Comparison of ENCODE assay signal across 9 cellular contexts in the genomic region with DNA sequence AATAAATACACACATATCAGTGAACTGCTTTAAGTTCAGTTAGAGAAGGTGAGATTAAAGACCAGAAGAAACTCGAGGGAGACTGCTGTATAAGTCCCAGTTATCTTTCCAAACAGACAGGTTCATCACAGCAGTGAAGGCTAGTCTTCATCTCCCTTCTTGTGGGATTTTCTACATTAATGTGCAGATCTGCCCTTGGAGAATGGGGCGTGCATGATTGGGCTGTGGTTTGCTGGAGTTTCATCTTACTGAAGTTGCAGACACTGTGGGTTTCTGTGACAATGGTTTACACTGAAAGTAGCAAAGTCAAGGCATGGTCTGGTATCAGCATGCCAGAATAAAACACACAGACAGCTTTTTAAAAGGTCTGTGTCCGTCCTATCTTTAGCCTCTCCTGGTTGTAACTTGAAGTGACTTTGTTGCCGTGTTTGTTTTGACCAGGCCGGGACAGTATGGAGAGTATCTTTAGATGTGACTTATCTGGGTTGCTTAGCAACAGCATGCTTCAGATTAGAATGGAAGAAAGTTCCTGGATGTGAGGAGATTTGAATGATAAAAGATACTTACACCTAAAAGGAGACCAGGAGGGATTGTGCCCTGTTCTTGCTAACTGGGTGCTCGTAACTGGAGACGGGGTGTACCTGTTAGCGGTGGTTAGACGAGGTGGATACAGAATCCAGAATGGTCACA. TPM values are rescaled to one million over a fixed set of nuclear protein-coding genes. Genes with fewer than 3 reads are reported as not detected.
DNase-seq lines count a peak whose midpoint lies in the region; ATAC-seq and TF ChIP-seq lines count a peak whose summit lies in the region.
"Had no signal": no experiment of that assay in that cellular context is flagged by ENCODE, and none has a peak within 500 bp of the region (broad histone marks: within the 10 kb centered on the region; RNA-seq: fewer than 3 reads in every experiment).

No MANE protein-coding gene starts in this region.

- H3K9me3 Mint-ChIP-seq in endothelial cell (ENCODE audit: unreplicated experiment), result peaks cover 4% of the 10 kb centered on the region

- CTCF ChIA-PET in PC-3 (lab: Charles Lee), result no interaction called here

- H3K9ac ChIP-seq in DND-41 (ENCODE audit: low read depth, low read length), result peak overlapping the region; percentile 90
- peak overlapping the region; percentile 90; the same call in 1 of the 2 replicates for H3K9ac ChIP-seq in PC-3 (ENCODE audit: low read length)

- peaks cover 23% of the 10 kb centered on the region for H3K27me3 Mint-ChIP-seq in endothelial cell (ENCODE audit: unreplicated experiment)

- H3K79me2 ChIP-seq in DND-41 (ENCODE audit: insufficient read depth, low read length) (peaks cover 75% of the 10 kb centered on the region), PC-3 (ENCODE audit: low read length) (peaks cover 67% of the 10 kb centered on the region)

- H3F3A ChIP-seq in PC-3 (ENCODE audit: low read length, unreplicated experiment), result no peaks in the 10 kb centered on the region

- H3K4me1 ChIP-seq in DND-41 (ENCODE audit: insufficient read depth, low read length) (peaks cover 61% of the 10 kb centered on the region), PC-3 (ENCODE audit: insufficient read depth, low read length) (peaks cover 23% of the 10 kb centered on the region), neutrophil (ENCODE audit: control insufficient read depth in 1 of 2, insufficient read depth in 1 of 2, low read depth in 1 of 2, low read length in 1 of 2) (peaks cover 52 to 67% of the 10 kb centered on the region in 2 experiments)

- peak overlapping the region; percentile 91 to 94; a peak in 3 of 4 replicates for H3K4me3 ChIP-seq in DND-41 (ENCODE audit: low read depth in 1 of 2, low read length in 2 of 2)
- H3K4me3 ChIP-seq in PC-3 (ENCODE audit: low read length), result peak overlapping the region; percentile 93
- H3K4me3 ChIP-seq in neutrophil (ENCODE audit: low read depth in 1 of 2, low read length in 1 of 2), result no peak overlapping the region

- H3K27ac ChIP-seq in DND-41 (ENCODE audit: low read length), result peak overlapping the region; percentile 98
- no peak overlapping the region for H3K27ac ChIP-seq in PC-3 (ENCODE audit: low read length)
- H3K27ac ChIP-seq in neutrophil, result peak overlapping the region; percentile 94

- peak; percentile 27 for DNase-seq in DND-41
- peak; percentile 3 for DNase-seq in PC-3
- DNase-seq in endothelial cell (ENCODE audit: low spot score), result no peak
- DNase-seq in Kasumi-1 (lab: John Stamatoyannopoulos, UW), result no peak

- no peaks in the 10 kb centered on the region for H3K9me2 ChIP-seq in PC-3 (replicated peaks; ENCODE audit: low read length)

- H3K4me3 Mint-ChIP-seq in endothelial cell (ENCODE audit: unreplicated experiment), result peak overlapping the region; percentile 95

- peaks cover 4% of the 10 kb centered on the region for H3K36me3 ChIP-seq in DND-41 (ENCODE audit: insufficient read depth, low read length)
- H3K36me3 ChIP-seq in PC-3 (ENCODE audit: low read depth, low read length), result no peaks in the 10 kb centered on the region
- H3K36me3 ChIP-seq in neutrophil, result peaks cover 3% of the 10 kb centered on the region

- H3K27me3 ChIP-seq in DND-41 (ENCODE audit: insufficient read depth, low read length, poor library complexity) (no peaks in the 10 kb centered on the region), PC-3 (ENCODE audit: low read length) (no peaks in the 10 kb centered on the region), neutrophil (no peaks in the 10 kb centered on the region)

- intact Hi-C loops in PC-3 (cut with micrococcal nuclease), result loop anchor here (2.0 kb wide), 1 partner anchor 59 kb away; a partner anchor contains a TSS

- H3K27ac Mint-ChIP-seq in endothelial cell (ENCODE audit: unreplicated experiment), result peak overlapping the region; percentile 96

- no TSS peak for BruUV-seq in PC-3 (replicated peaks; lab: Mats Ljungman, UMichigan)

- no peak for ATAC-seq in DND-41 (ENCODE audit: insufficient read depth, low read depth)
- no peak for ATAC-seq in PC-3
- ATAC-seq in GM18517 (IDR thresholded peaks at IDR 0.05; ENCODE audit: unreplicated experiment), result no peak
- no peak for ATAC-seq in GM21723 (IDR thresholded peaks at IDR 0.05; ENCODE audit: unreplicated experiment)
- ATAC-seq in HG03460 (IDR thresholded peaks at IDR 0.05; ENCODE audit: unreplicated experiment), result no peak

- POLR2A ChIA-PET in PC-3 (lab: Charles Lee; ENCODE audit: unreplicated experiment), result no interaction called here

- H3K4me1 Mint-ChIP-seq in endothelial cell (ENCODE audit: unreplicated experiment), result peaks cover 46% of the 10 kb centered on the region

- peaks cover 12% of the 10 kb centered on the region for H3K36me3 Mint-ChIP-seq in endothelial cell (ENCODE audit: low read depth, unreplicated experiment)

- H3K9me3 ChIP-seq in DND-41 (ENCODE audit: insufficient read depth, low read length, severe bottlenecking), result no peaks in the 10 kb centered on the region
- no peaks in the 10 kb centered on the region for H3K9me3 ChIP-seq in PC-3 (ENCODE audit: low read length)
- H3K9me3 ChIP-seq in neutrophil, result no peaks in the 10 kb centered on the region

- H3K4me2 ChIP-seq in DND-41 (ENCODE audit: insufficient read depth, low read length) (peak overlapping the region; percentile 99), PC-3 (ENCODE audit: low read length) (peak overlapping the region; percentile 98)

- no peak overlapping the region for H2AFZ ChIP-seq in DND-41 (ENCODE audit: low read depth, low read length)
- no peak overlapping the region; the same call in 1 of the 2 replicates for H2AFZ ChIP-seq in PC-3 (ENCODE audit: low read length)

- H4K20me1 ChIP-seq in DND-41 (ENCODE audit: insufficient read depth, low read length) (peaks cover 36% of the 10 kb centered on the region), PC-3 (ENCODE audit: low read length) (peaks cover 8% of the 10 kb centered on the region)

- TF ChIP-seq CTCF in DND-41 (IDR thresholded peaks at IDR 0.05; ENCODE audit: borderline replicate concordance, extremely low read depth, low read length, poor library complexity, severe bottlenecking), result no peak
- no peak for TF ChIP-seq CTCF in PC-3 (conservative IDR thresholded peaks at IDR 0.05; ENCODE audit: low read depth, low read length)
- no peak for TF ChIP-seq CTCF in endothelial cell (IDR thresholded peaks at IDR 0.05; ENCODE audit: unreplicated experiment)
- no peak for TF ChIP-seq CTCF in neutrophil (IDR thresholded peaks at IDR 0.05)

RNA-seq across cellular contexts. Expression of a gene that starts 16.1 kb away (rescaled TPM):
- total RNA-seq in PC-3 (2014; rRNA removed), result 7.6 and 9.3 TPM in 2 replicates
- 75.5 TPM for total RNA-seq in endothelial cell (ENCODE audit: unreplicated experiment)

RNA-seq across cellular contexts. Expression of a gene that starts 16.2 kb away (rescaled TPM):
- total RNA-seq in PC-3 (2014; rRNA removed) (not detected in 2 replicates), endothelial cell (ENCODE audit: unreplicated experiment) (5.7 TPM)

RNA-seq across cellular contexts. Expression of a gene that starts 35.7 kb away (rescaled TPM):
- total RNA-seq in PC-3 (2014; rRNA removed) (not detected in 2 replicates), endothelial cell (ENCODE audit: unreplicated experiment) (not detected)
- total RNA-seq: urinary bladder had no signal

RNA-seq across cellular contexts. Expression of a gene that starts 41.3 kb away (rescaled TPM):
- 6.2 and 7.9 TPM in 2 replicates for total RNA-seq in PC-3 (2014; rRNA removed)
- total RNA-seq in endothelial cell (ENCODE audit: unreplicated experiment), result 15.8 TPM

RNA-seq across cellular contexts. Expression of a gene that starts 58.5 kb away (rescaled TPM):
- 9.5 and 11.3 TPM in 2 replicates for total RNA-seq in PC-3 (2014; rRNA removed)
- total RNA-seq in endothelial cell (ENCODE audit: unreplicated experiment), result 10.3 TPM

Comparison
In these comparisons a context has a peak if more than half of its experiments do, and no peak if none do; other contexts are left out.
1. DNase-seq: peak in DND-41 (single experiment) and PC-3 (single experiment); none in endothelial cell (single experiment) and Kasumi-1 (0 of 2).
2. H3K4me3 ChIP-seq: peak in DND-41 (2 of 2) and PC-3 (single experiment); none in neutrophil (0 of 2).